ENCODE assay signal across 21 cellular contexts in genomic region chr5:177555665-177556064, GRCh38. TPM values are rescaled to one million over a fixed set of nuclear protein-coding genes. Genes with fewer than 3 reads are reported as not detected.
DNase-seq lines count a peak whose midpoint lies in the region; ATAC-seq and TF ChIP-seq lines count a peak whose summit lies in the region.
"Had no signal": no experiment of that assay in that cellular context is flagged by ENCODE, and none has a peak within 500 bp of the region (broad histone marks: within the 10 kb centered on the region; RNA-seq: fewer than 3 reads in every experiment).

No MANE protein-coding gene starts in this region.

- intact Hi-C loops in lower lobe of right lung (cut with DNase I) = no loop called here

- H3K27me3 Mint-ChIP-seq in stimulated activated naive CD8-positive, alpha-beta T cell treated with anti-CD3 and anti-CD28 coated beads, Interleukin-15, amount 100 ng/mL, for 72 hours = no peaks in the 10 kb centered on the region
- no peaks in the 10 kb centered on the region for H3K27me3 Mint-ChIP-seq in naive B cell
- H3K27me3 Mint-ChIP-seq: activated CD4-positive, alpha-beta memory T cell treated with anti-CD3 and anti-CD28 coated beads for 36 hours; CD4-positive, CD25-positive, alpha-beta regulatory T cell; stimulated activated naive B cell treated with anti-CD40 and anti-IgM and Interleukin-4, amounts not matched to agents 10 μg/mL and 1 μg/mL and 100 μg/mL, for 72 hours; T-helper 17 cell had no signal

- H3K4me1 Mint-ChIP-seq in stimulated activated naive CD8-positive, alpha-beta T cell treated with anti-CD3 and anti-CD28 coated beads, Interleukin-15, amount 100 ng/mL, for 72 hours = peaks cover 29% of the 10 kb centered on the region
- H3K4me1 Mint-ChIP-seq in naive B cell = peaks cover 22 to 29% (median 26%) of the 10 kb centered on the region in 3 donors

- no peaks in the 10 kb centered on the region for H3K9me3 Mint-ChIP-seq in stimulated activated naive CD8-positive, alpha-beta T cell treated with anti-CD3 and anti-CD28 coated beads, Interleukin-15, amount 100 ng/mL, for 72 hours
- no peaks in the 10 kb centered on the region for H3K9me3 Mint-ChIP-seq in naive B cell
- H3K9me3 Mint-ChIP-seq: activated CD4-positive, alpha-beta memory T cell treated with anti-CD3 and anti-CD28 coated beads for 36 hours; stimulated activated naive B cell treated with anti-CD40 and anti-IgM and Interleukin-4, amounts not matched to agents 10 μg/mL and 1 μg/mL and 100 μg/mL, for 72 hours had no signal

- H3K27me3 ChIP-seq in lower lobe of right lung (ENCODE audit: low read depth) = no peaks in the 10 kb centered on the region
- H3K27me3 ChIP-seq: pancreas, thyroid gland had no signal

- no peak for ATAC-seq in stimulated activated naive CD8-positive, alpha-beta T cell treated with anti-CD3 and anti-CD28 coated beads, Interleukin-15, amount 100 ng/mL, for 72 hours
- ATAC-seq in stimulated activated naive CD8-positive, alpha-beta T cell treated with anti-CD3 and anti-CD28 coated beads, Interleukin-15, Interleukin-2, amounts not matched to agents 100 U/mL and 50 U/mL, for 24 hours = no peak
- no peak for ATAC-seq in naive B cell (ENCODE audit: low read depth in 2 of 2)
- ATAC-seq in lower lobe of right lung = no peak
- ATAC-seq: stimulated activated naive B cell treated with anti-CD40 and anti-IgM and Interleukin-4, amounts not matched to agents 10 μg/mL and 1 μg/mL and 100 μg/mL, for 72 hours; T-helper 17 cell had no signal

- no peak for TF ChIP-seq CTCF in lower lobe of right lung (IDR thresholded peaks at IDR 0.05)

- no peak for DNase-seq in stimulated activated naive CD8-positive, alpha-beta T cell treated with anti-CD3 and anti-CD28 coated beads, Interleukin-15, amount 100 ng/mL, for 72 hours
- DNase-seq in stimulated activated naive CD8-positive, alpha-beta T cell treated with anti-CD3 and anti-CD28 coated beads, Interleukin-15, Interleukin-2, amounts not matched to agents 100 U/mL and 50 U/mL, for 24 hours = no peak
- DNase-seq in naive B cell (no peak), HuH-7 (ENCODE audit: low spot score) (no peak), lower lobe of right lung (no peak), epidermal melanocyte (ENCODE audit: insufficient read length, low spot score) (no peak)
- DNase-seq: activated CD4-positive, alpha-beta memory T cell treated with anti-CD3 and anti-CD28 coated beads for 36 hours; activated naive CD4-positive, alpha-beta T cell treated with Interleukin-2 at 50 U/mL for 16 hours; CD4-positive, CD25-positive, alpha-beta regulatory T cell; cerebellar nuclear complex; DMS153; GDM1; kidney; NCI-H1105; NCI-H2081 treated with DMSO at 0.1 percent for 48 hours; NK-92 treated with Interleukin-12 subunit alpha and Interleukin-12 subunit beta, amount 100 ng/mL, for 24 hours; pancreas; stimulated activated naive B cell treated with anti-CD40 and anti-IgM and Interleukin-4, amounts not matched to agents 10 μg/mL and 1 μg/mL and 100 μg/mL, for 72 hours; T-helper 17 cell; thyroid gland had no signal

- H3K4me3 ChIP-seq in lower lobe of right lung = no peak overlapping the region

- H3K4me1 ChIP-seq in lower lobe of right lung = peaks cover 27% of the 10 kb centered on the region

- H3K4me3 Mint-ChIP-seq in stimulated activated naive CD8-positive, alpha-beta T cell treated with anti-CD3 and anti-CD28 coated beads, Interleukin-15, amount 100 ng/mL, for 72 hours = peak overlapping the region; percentile 10 to 89
- H3K4me3 Mint-ChIP-seq in naive B cell = peak overlapping the region in 5 of 8 donors; percentile 83 to 95 (median 90)

- no peaks in the 10 kb centered on the region for H3K36me3 Mint-ChIP-seq in naive B cell

- no peak overlapping the region for H3K27ac Mint-ChIP-seq in stimulated activated naive CD8-positive, alpha-beta T cell treated with anti-CD3 and anti-CD28 coated beads, Interleukin-15, amount 100 ng/mL, for 72 hours
- no peak overlapping the region for H3K27ac Mint-ChIP-seq in naive B cell

- no peak overlapping the region for H3K27ac ChIP-seq in lower lobe of right lung
- H3K27ac ChIP-seq: pancreas, thyroid gland had no signal

- H3K36me3 ChIP-seq in lower lobe of right lung = peaks cover 14% of the 10 kb centered on the region
- H3K36me3 ChIP-seq: pancreas, thyroid gland had no signal

- H3K9me3 ChIP-seq in lower lobe of right lung = no peaks in the 10 kb centered on the region
- H3K9me3 ChIP-seq: pancreas, thyroid gland had no signal

RNA-seq across cellular contexts. Expression of gene FAM193B, which starts 1.3 kb away (rescaled TPM):
- polyA plus RNA-seq in naive B cell (ENCODE audit: low read depth in 6 of 6) = 1 to 10 TPM; 2.9 to 6.8 (median 4.6) TPM
- 89.1 TPM for total RNA-seq in lower lobe of right lung

RNA-seq across cellular contexts. Expression of gene TMED9, which starts 36.3 kb away (rescaled TPM):
- polyA plus RNA-seq in naive B cell (ENCODE audit: low read depth in 6 of 6) = 100 to 1,000 TPM in 3 of 6 donors, 10 to 100 TPM in 3; 86.8 to 108 (median 99.4) TPM
- 132 TPM for total RNA-seq in lower lobe of right lung

RNA-seq across cellular contexts. Expression of gene DDX41, which starts 38.9 kb away (rescaled TPM):
- 10 to 100 TPM; 25.8 to 72.8 (median 43.0) TPM for polyA plus RNA-seq in naive B cell (ENCODE audit: low read depth in 6 of 6)
- total RNA-seq in lower lobe of right lung = 69.4 TPM

RNA-seq across cellular contexts. Expression of gene B4GALT7, which starts 44.3 kb away (rescaled TPM):
- 10 to 100 TPM; 22.7 to 29.6 (median 27.5) TPM for polyA plus RNA-seq in naive B cell (ENCODE audit: low read depth in 6 of 6)
- 22.4 TPM for total RNA-seq in lower lobe of right lung

RNA-seq across cellular contexts. Expression of gene DOK3, which starts 46.0 kb away (rescaled TPM):
- 10 to 100 TPM; 12.7 to 47.7 (median 38.1) TPM for polyA plus RNA-seq in naive B cell (ENCODE audit: low read depth in 6 of 6)
- 76.5 TPM for total RNA-seq in lower lobe of right lung
- total RNA-seq: RPMI7951 had no signal
